Comparison of ENCODE assay signal across 8 cellular contexts in the genomic region with DNA sequence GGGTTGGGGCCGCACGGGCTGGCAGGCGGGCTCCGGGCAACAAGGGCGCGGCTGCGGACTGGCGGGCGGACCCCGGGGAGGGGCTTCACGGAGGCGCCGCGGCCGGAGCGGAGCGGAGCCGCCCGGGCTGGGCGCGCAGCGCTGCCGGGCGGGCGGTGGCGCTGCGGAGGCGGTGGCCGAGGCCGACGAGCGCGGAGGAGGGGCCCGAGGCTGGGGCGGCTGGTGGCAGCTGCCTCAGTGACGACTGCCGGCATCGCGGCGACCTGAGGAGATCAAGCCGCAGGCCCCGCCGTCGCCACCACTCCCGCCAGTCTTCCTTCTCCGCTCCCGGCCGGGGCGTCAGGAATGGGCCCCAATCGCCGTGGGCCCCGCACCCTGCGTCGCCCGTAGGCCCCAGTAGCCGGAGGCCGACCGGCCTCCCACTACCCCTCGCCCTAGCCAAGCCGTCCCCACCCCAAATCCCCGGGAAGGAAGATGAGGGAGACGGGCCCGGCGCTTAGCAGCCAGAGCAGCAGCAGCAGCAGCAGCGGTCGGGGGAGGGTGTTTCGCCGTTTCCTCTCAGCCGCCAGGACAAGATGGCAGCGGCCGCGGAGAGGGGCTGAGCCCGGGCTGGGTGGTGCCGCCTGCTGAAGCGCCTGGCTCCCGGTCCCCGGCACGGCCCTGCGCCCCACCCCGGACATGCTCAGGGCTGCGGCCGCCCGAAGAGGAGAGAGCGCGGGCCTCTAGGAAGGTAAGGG. TPM values are rescaled to one million over a fixed set of nuclear protein-coding genes. Genes with fewer than 3 reads are reported as not detected.
DNase-seq lines count a peak whose midpoint lies in the region; ATAC-seq, FAIRE-seq and TF ChIP-seq lines count a peak whose summit lies in the region.

A gene (plus strand): TSS at position 222 of the 737 bp plus-strand sequence.

- peaks cover 9% of the 10 kb centered on the region for H3K36me3 Mint-ChIP-seq in CD8-positive, alpha-beta T cell

- peak within 1 kb of the TSS; percentile 98 for H3K4me3 ChIP-seq in CD8-positive, alpha-beta T cell (ENCODE audit: low read depth, low read length)
- H3K4me3 ChIP-seq in H1 (ENCODE audit: extremely low read depth in 1 of 4, insufficient read depth in 2 of 4, low read depth in 3 of 4, low read length in 4 of 4) = peak within 1 kb of the TSS; percentile 81 to 90 (median 84)
- H3K4me3 ChIP-seq in mesendoderm (ENCODE audit: low read length) = peak within 1 kb of the TSS; percentile 84

- H3K27me3 ChIP-seq in CD8-positive, alpha-beta T cell (ENCODE audit: insufficient read depth, low read length) = no peaks in the 10 kb centered on the region
- H3K27me3 ChIP-seq in H1 (replicated peaks in 1 of 4; ENCODE audit: control insufficient read depth in 3 of 4, extremely low read depth in 1 of 4, insufficient read depth in 3 of 4, low read length in 3 of 4) (no peaks in the 10 kb centered on the region), mesendoderm (ENCODE audit: insufficient read depth, low read length, poor library complexity) (no peaks in the 10 kb centered on the region)

- no peak within 1 kb of the TSS for H3K14ac ChIP-seq in H1 (ENCODE audit: insufficient read length)

- H3K79me2 ChIP-seq in H1 (ENCODE audit: control insufficient read depth in 1 of 2, insufficient read depth in 2 of 2, low read length in 2 of 2) (peaks cover 0 to 37% of the 10 kb centered on the region in 2 experiments; a peak in 3 of 4 replicates), mesendoderm (ENCODE audit: control insufficient read depth, insufficient read depth, low read length) (peaks cover 19% of the 10 kb centered on the region)

- ATAC-seq in CD8-positive, alpha-beta T cell = peak; percentile 69
- ATAC-seq in GM19397 (IDR thresholded peaks at IDR 0.05; ENCODE audit: unreplicated experiment) = peak; percentile 81
- ATAC-seq in HG03565 (IDR thresholded peaks at IDR 0.05; ENCODE audit: unreplicated experiment) = peak; percentile 75

- DNase-seq in CD8-positive, alpha-beta T cell = peak; percentile 45 to 86 (median 68)
- DNase-seq in NOMO-1 (lab: John Stamatoyannopoulos, UW; ENCODE audit: unreplicated experiment in 2 of 2) (peak; percentile 53 to 89), H1 (ENCODE audit: low read depth in 1 of 2, low spot score in 2 of 2) (peak in 1 of 2 experiments; percentile 85), mesendoderm (peak; percentile 86)
- DNase-seq in activated CD8-positive, alpha-beta memory T cell treated with anti-CD3 and anti-CD28 coated beads for 48 hours (ENCODE audit: low read depth in 2 of 3, low spot score in 2 of 3) = peak; percentile 42 to 68 (median 61)
- peak; percentile 68 for DNase-seq in stimulated activated CD8-positive, alpha-beta memory T cell treated with anti-CD3 and anti-CD28 coated beads, Interleukin-12 subunit alpha, Interleukin-12 subunit beta, amount 100 ng/mL, for 4 hours (ENCODE audit: low read depth)

- TF ChIP-seq POLR2A in H1 (IDR thresholded peaks at IDR 0.05; ENCODE audit: control extremely low read depth in 1 of 2, low read depth in 2 of 2, low read length in 2 of 2) = peak; percentile 69 to 77

- H3K79me1 ChIP-seq in H1 (ENCODE audit: low read depth, low read length) = no peaks in the 10 kb centered on the region
- H3K79me1 ChIP-seq in mesendoderm (ENCODE audit: low read length) = peaks cover 3% of the 10 kb centered on the region

- peak; percentile 15 for TF ChIP-seq CTCF in CD8-positive, alpha-beta T cell (IDR thresholded peaks at IDR 0.05)
- TF ChIP-seq CTCF in H1 (IDR thresholded peaks at IDR 0.05; ENCODE audit: control extremely low read depth in 1 of 3, insufficient read depth in 1 of 3, low read depth in 1 of 3, low read length in 3 of 3) = peak; percentile 43 to 60 (median 46)

- FAIRE-seq in H1 (lab: Jason Lieb, UNC) = no peak

- H3K4ac ChIP-seq in H1 (replicated peaks; ENCODE audit: insufficient read length, low read depth, low read length) (no peak within 1 kb of the TSS), mesendoderm (ENCODE audit: low read depth, low read length) (peak within 1 kb of the TSS; percentile 60)

- no peak within 1 kb of the TSS for H2BK20ac ChIP-seq in H1 (ENCODE audit: low read length)

- TF ChIP-seq RAD21 in H1 (IDR thresholded peaks at IDR 0.05 in 1 of 2, conservative IDR thresholded peaks at IDR 0.05 in 1 of 2; ENCODE audit: low read depth in 2 of 2, low read length in 2 of 2) = peak; percentile 0 to 30; a peak in 2 of 4 replicates

- H3K18ac ChIP-seq in H1 (ENCODE audit: extremely low read depth, low read length) = peak within 1 kb of the TSS; percentile 97
- H3K18ac ChIP-seq in mesendoderm (ENCODE audit: low read length) = peak within 1 kb of the TSS; percentile 69

- peak within 1 kb of the TSS; percentile 91 for H2AFZ ChIP-seq in H1 (ENCODE audit: low read length)

- H3K9ac ChIP-seq in H1 (replicated peaks in 1 of 4; ENCODE audit: extremely low read depth in 1 of 4, low read depth in 3 of 4, low read length in 3 of 4) (peak within 1 kb of the TSS; percentile 82 to 99 (median 94)), mesendoderm (ENCODE audit: low read length) (peak within 1 kb of the TSS; percentile 92)

- peak within 1 kb of the TSS; percentile 99 for H4K8ac ChIP-seq in H1 (ENCODE audit: extremely low read depth, insufficient read depth, low read length)
- no peak within 1 kb of the TSS for H4K8ac ChIP-seq in mesendoderm (ENCODE audit: low read depth, low read length)

- H2BK12ac ChIP-seq in H1 (ENCODE audit: low read depth, low read length) = 0 out of 2 replicates have a peak within 1 kb of the TSS, but pooled peaks have one; percentile 39

- peak within 1 kb of the TSS; percentile 92 for H2BK5ac ChIP-seq in H1 (ENCODE audit: low read depth, low read length)
- H2BK5ac ChIP-seq in mesendoderm (ENCODE audit: low read length) = peak within 1 kb of the TSS; percentile 54

- H3K27ac ChIP-seq in CD8-positive, alpha-beta T cell (ENCODE audit: low read depth, low read length) = peak within 1 kb of the TSS; percentile 98
- H3K27ac ChIP-seq in H1 (ENCODE audit: low read depth, low read length) (peak within 1 kb of the TSS; percentile 95), mesendoderm (ENCODE audit: low read depth, low read length) (peak within 1 kb of the TSS; percentile 87)

- CTCF ChIA-PET in CD8-positive, alpha-beta T cell (lab: Charles Lee) = no interaction called here
- CTCF ChIA-PET in H1 (lab: Charles Lee; ENCODE audit: partially characterized antibody) = interaction anchor here (1.0 kb wide), 2 partner anchors 69 to 92 kb away, joined by 3 to 4 read pairs; no protein-coding TSS in a partner anchor

- no peaks in the 10 kb centered on the region for H3K36me3 ChIP-seq in CD8-positive, alpha-beta T cell (ENCODE audit: insufficient read depth, low read length)
- H3K36me3 ChIP-seq in H1 (ENCODE audit: control insufficient read depth in 2 of 4, insufficient read depth in 4 of 4, low read length in 3 of 4) (no peaks in the 10 kb centered on the region), mesendoderm (ENCODE audit: control insufficient read depth, insufficient read depth, low read length) (no peaks in the 10 kb centered on the region)

- peak within 1 kb of the TSS; percentile 93 for H3K4me3 Mint-ChIP-seq in CD8-positive, alpha-beta T cell

- H3K4me2 ChIP-seq in H1 (ENCODE audit: insufficient read depth in 1 of 2, low read depth in 2 of 2, low read length in 2 of 2) (peak within 1 kb of the TSS; percentile 78 to 92), mesendoderm (ENCODE audit: low read length) (peak within 1 kb of the TSS; percentile 21)

- H3K9me3 ChIP-seq in CD8-positive, alpha-beta T cell (ENCODE audit: low read length) = no peaks in the 10 kb centered on the region
- H3K9me3 ChIP-seq in H1 (ENCODE audit: insufficient read depth in 2 of 2, low read depth in 1 of 2, low read length in 1 of 2) = no peaks in the 10 kb centered on the region

- H3K27me3 Mint-ChIP-seq in CD8-positive, alpha-beta T cell (ENCODE audit: low read depth) = no peaks in the 10 kb centered on the region

- H4K5ac ChIP-seq in H1 (ENCODE audit: insufficient read length, low read depth, low read length) (peak within 1 kb of the TSS; percentile 98), mesendoderm (ENCODE audit: low read length) (no peak within 1 kb of the TSS)

- intact Hi-C loops in CD8-positive, alpha-beta T cell (cut with DNase I, micrococcal nuclease) = loop anchor here (1.0 to 10.0 kb wide), 12 partner anchors 72 to 1180 kb away; a partner anchor contains a TSS

- 3% methylated on average over 43 of the region's 85 CpGs; no CpG with 5 or more reads in 1 of the 2 experiments for WGBS in H1 (ENCODE audit: extremely low coverage in 1 of 2, insufficient coverage in 1 of 2, insufficient read length in 1 of 2, insufficient replicate concordance in 2 of 2, low coverage in 1 of 2, low lambda C conversion rate in 2 of 2, missing lambda C conversion rate in 1 of 2), 2 experiments
- no CpG with 5 or more reads among the region's 85 CpGs for WGBS in mesendoderm (ENCODE audit: extremely low coverage, insufficient coverage, low lambda C conversion rate)

- H2BK15ac ChIP-seq in H1 (ENCODE audit: low read length) (no peak within 1 kb of the TSS), mesendoderm (replicated peaks; ENCODE audit: low read depth) (no peak within 1 kb of the TSS)

- H3K23ac ChIP-seq in H1 (ENCODE audit: insufficient read length) (no peak within 1 kb of the TSS), mesendoderm (ENCODE audit: low read length) (peak within 1 kb of the TSS; percentile 97)

- no peak within 1 kb of the TSS for H2AK5ac ChIP-seq in H1 (ENCODE audit: low read depth, low read length)
- no peak within 1 kb of the TSS for H2AK5ac ChIP-seq in mesendoderm (ENCODE audit: low read length)

- peaks cover 26% of the 10 kb centered on the region for H3K4me1 ChIP-seq in CD8-positive, alpha-beta T cell (ENCODE audit: insufficient read depth, low read length)
- H3K4me1 ChIP-seq in H1 (replicated peaks in 1 of 4; ENCODE audit: control insufficient read depth in 3 of 4, insufficient read depth in 4 of 4, low read length in 3 of 4) (peaks cover 0 to 2% (median under 1%) of the 10 kb centered on the region in 4 experiments; a peak in 1 of 7 replicates), mesendoderm (ENCODE audit: control insufficient read depth, low read depth, low read length) (no peaks in the 10 kb centered on the region)

- POLR2A ChIA-PET in CD8-positive, alpha-beta T cell (lab: Charles Lee) = interaction anchor here (1.0 to 2.6 kb wide), 2 partner anchors 96 to 1186 kb away, joined by 3 to 10 read pairs; a partner anchor contains a TSS
- POLR2A ChIA-PET in H1 (lab: Charles Lee; ENCODE audit: partially characterized antibody) = interaction anchor here (0.7 to 2.2 kb wide), 3 partner anchors 63 to 96 kb away, joined by 3 to 7 read pairs (median 3); a partner anchor contains a TSS

- peaks cover 5% of the 10 kb centered on the region; the same call in 1 of the 2 replicates for H3K23me2 ChIP-seq in H1 (ENCODE audit: low read depth, low read length)

- peaks cover 40% of the 10 kb centered on the region for H3K4me1 Mint-ChIP-seq in CD8-positive, alpha-beta T cell (ENCODE audit: low read depth)

- H2BK120ac ChIP-seq in H1 (replicated peaks; ENCODE audit: low read depth, low read length) (no peak within 1 kb of the TSS), mesendoderm (ENCODE audit: low read depth, low read length) (peak within 1 kb of the TSS; percentile 5)

- no peaks in the 10 kb centered on the region for H3K9me3 Mint-ChIP-seq in CD8-positive, alpha-beta T cell

- TF ChIP-seq EP300 in H1 (IDR thresholded peaks at IDR 0.05; ENCODE audit: borderline replicate concordance in 1 of 2, low read depth in 2 of 2, low read length in 2 of 2) = no peak

- H3K27ac Mint-ChIP-seq in CD8-positive, alpha-beta T cell = peak within 1 kb of the TSS; percentile 99

- peaks cover 2% of the 10 kb centered on the region in 2 experiments for H4K20me1 ChIP-seq in H1 (replicated peaks in 1 of 2; ENCODE audit: control insufficient read depth in 1 of 2, insufficient read depth in 2 of 2, low read length in 2 of 2)

- peak within 1 kb of the TSS; percentile 82 for H3K56ac ChIP-seq in H1 (replicated peaks; ENCODE audit: insufficient read length, low read depth, low read length)
- peak within 1 kb of the TSS; percentile 97 for H3K56ac ChIP-seq in mesendoderm (ENCODE audit: low read length)

- H4K91ac ChIP-seq in H1 (replicated peaks; ENCODE audit: insufficient read length, low read length) = peak within 1 kb of the TSS; percentile 80

RNA-seq across cellular contexts. Expression of the gene that starts here (rescaled TPM):
- 10 to 100 TPM; 45.2 to 46.7 TPM for total RNA-seq in CD8-positive, alpha-beta T cell
- total RNA-seq in H1 (2021; fragmentation: NEBNext Ultra II Directional; extraction: Animal tissue kit (Norgen Biotek cat#: 25700)) = 20.8 and 22.3 TPM in 2 replicates
- 3.2 and 5.0 TPM in 2 replicates for polyA plus RNA-seq in H1 (2011; rRNA removed)
- polyA plus RNA-seq in H1 (2011; cell fraction: cytosol; rRNA removed) = 4.4 TPM
- 4.4 TPM for polyA plus RNA-seq in H1 (2011; cell fraction: nucleus; rRNA removed)
- polyA plus RNA-seq in H1 (2012, experiment 1 of 2) = 3.2 to 7.1 TPM (median 5.0 TPM) in 4 replicates
- 0.21 TPM for polyA plus RNA-seq in H1 (2012, experiment 2 of 2)
- 5.1 TPM for polyA plus RNA-seq in H1 (2013, experiment 1 of 2)
- 5.0 TPM for polyA plus RNA-seq in H1 (2013, experiment 2 of 2)
- polyA minus RNA-seq in H1 (2011; rRNA and poly(A)+ RNA removed) = 41.7 and 52.5 TPM in 2 replicates
- polyA minus RNA-seq in H1 (2011; cell fraction: cytosol; rRNA and poly(A)+ RNA removed) = 18.5 TPM
- 71.7 TPM for polyA minus RNA-seq in H1 (2011; cell fraction: nucleus; rRNA and poly(A)+ RNA removed)
- 6.3 TPM for polyA plus RNA-seq in mesendoderm (2013, experiment 1 of 2)
- 6.0 TPM for polyA plus RNA-seq in mesendoderm (2013, experiment 2 of 2)
